ENCODE assay signal across 8 cellular contexts in the genomic region with DNA sequence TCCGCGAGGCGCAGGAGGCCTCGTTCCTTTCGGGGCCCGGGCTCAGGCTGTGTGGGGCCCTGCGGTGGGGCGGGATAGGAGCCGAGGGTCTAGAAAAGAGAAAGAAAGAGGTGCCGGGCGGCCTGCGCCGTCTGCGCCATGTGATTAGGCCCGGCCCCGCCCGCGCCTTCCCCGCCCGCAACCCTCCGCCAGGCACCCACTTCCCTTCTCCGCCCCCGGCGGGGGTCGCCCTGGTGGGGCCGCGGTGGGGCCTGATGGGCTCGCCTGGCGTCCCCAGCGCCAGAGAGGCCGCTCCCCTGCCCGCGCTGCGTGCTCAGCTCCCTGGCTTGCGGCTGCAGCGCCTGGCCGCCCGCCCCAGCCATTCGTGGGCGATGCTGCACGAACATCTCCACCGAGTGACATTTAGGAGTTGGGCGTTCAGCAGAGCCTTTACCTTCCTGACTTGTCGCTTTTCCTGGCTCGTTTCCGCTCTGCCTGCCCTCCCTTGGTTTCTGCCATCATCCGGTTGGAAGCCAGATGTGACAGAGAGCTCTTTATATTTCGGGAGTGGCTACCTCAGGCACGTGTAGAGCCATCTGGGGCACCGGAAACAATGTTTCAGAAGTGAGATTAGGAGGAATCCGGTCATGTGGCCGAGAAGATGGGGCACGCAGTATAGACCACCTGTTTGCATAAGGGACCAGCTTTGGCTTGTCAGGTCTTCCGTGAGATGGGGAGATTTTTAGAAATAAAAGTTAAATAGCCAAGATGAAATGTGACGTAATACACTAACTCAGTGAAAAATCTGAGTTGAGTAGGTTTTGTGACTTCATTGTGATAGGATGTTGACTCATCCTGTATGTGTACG. TPM values are rescaled to one million over a fixed set of nuclear protein-coding genes. Genes with fewer than 3 reads are reported as not detected.
DNase-seq lines count a peak whose midpoint lies in the region; ATAC-seq and TF ChIP-seq lines count a peak whose summit lies in the region.

No MANE protein-coding gene starts in this region.

- H3K36me3 Mint-ChIP-seq in chondrocyte (ENCODE audit: low read depth), result peaks cover 11% of the 10 kb centered on the region

- DNase-seq in AG04450 (ENCODE audit: low read depth, low spot score) (no peak), NCI-H446 treated with DMSO at 0.1 percent for 48 hours (lab: John Stamatoyannopoulos, UW) (peak; percentile 30), chondrocyte (ENCODE audit: low spot score) (no peak), left kidney (ENCODE audit: low read depth, low spot score) (peak; percentile 83)
- DNase-seq in activated CD4-positive, alpha-beta T cell treated with anti-CD3 and anti-CD28 coated beads for 1 hour, result peak; percentile 59
- DNase-seq in stimulated activated CD4-positive, alpha-beta T cell treated with anti-CD3 and anti-CD28 coated beads, Interleukin-2, amount 100 ng/mL, for 48 hours, result peak; percentile 58 to 60

- H3K27ac Mint-ChIP-seq in chondrocyte (ENCODE audit: unreplicated experiment), result peak overlapping the region; percentile 97

- H3K9me3 Mint-ChIP-seq in chondrocyte (ENCODE audit: low read depth), result no peaks in the 10 kb centered on the region

- no peaks in the 10 kb centered on the region for H3K27me3 ChIP-seq in AG04450 (ENCODE audit: control insufficient read depth, insufficient read depth, low read length)

- H3K4me3 ChIP-seq in AG04450 (ENCODE audit: low read depth, low read length), result peak overlapping the region; percentile 66

- peak; percentile 65 for ATAC-seq in GM18907 (IDR thresholded peaks at IDR 0.05; ENCODE audit: unreplicated experiment)
- peak; percentile 61 for ATAC-seq in HG03159 (IDR thresholded peaks at IDR 0.05; ENCODE audit: unreplicated experiment)

- peak overlapping the region; percentile 93 for H3K4me3 Mint-ChIP-seq in chondrocyte (ENCODE audit: unreplicated experiment)

- POLR2A ChIA-PET in AG04450 (lab: Yijun Ruan, JAX), result interaction anchor here (0.6 to 3.7 kb wide), 17 partner anchors 11 to 194 kb away, joined by 3 to 45 read pairs (median 6); no protein-coding TSS in a partner anchor

- no peaks in the 10 kb centered on the region for H3K27me3 Mint-ChIP-seq in chondrocyte (ENCODE audit: low read depth)

- H3K4me1 Mint-ChIP-seq in chondrocyte (ENCODE audit: low read depth), result peaks cover 33% of the 10 kb centered on the region

- peak overlapping the region; percentile 84 for H3K27ac ChIP-seq in AG04450 (ENCODE audit: low read depth, low read length)

- H3K9me3 ChIP-seq in AG04450 (ENCODE audit: control insufficient read depth, insufficient read depth, low read length), result no peaks in the 10 kb centered on the region

- TF ChIP-seq CTCF in AG04450 (IDR thresholded peaks at IDR 0.05; ENCODE audit: low read depth, low read length), result no peak
- peak; percentile 20 for TF ChIP-seq CTCF in chondrocyte (IDR thresholded peaks at IDR 0.05)

- CTCF ChIA-PET in AG04450 (lab: Charles Lee), result interaction anchor here (2.0 kb wide), 1 partner anchor 32 kb away, joined by 10 read pairs; no protein-coding TSS in a partner anchor

RNA-seq across cellular contexts. Expression of a gene that starts 1.1 kb away (rescaled TPM):
- 144 and 206 TPM in 2 replicates for polyA plus RNA-seq in AG04450 (2011; rRNA removed)
- polyA minus RNA-seq in AG04450 (2011; rRNA and poly(A)+ RNA removed), result 207 and 315 TPM in 2 replicates
- total RNA-seq in chondrocyte, result 234 to 330 TPM (median 245 TPM) in 3 replicates

Comparison
In these comparisons a context has a peak if more than half of its experiments do, and no peak if none do; other contexts are left out.
1. DNase-seq: peak in NCI-H446 treated with DMSO at 0.1 percent for 48 hours (single experiment), activated CD4-positive, alpha-beta T cell treated with anti-CD3 and anti-CD28 coated beads for 1 hour (single experiment), left kidney (single experiment) and stimulated activated CD4-positive, alpha-beta T cell treated with anti-CD3 and anti-CD28 coated beads, Interleukin-2, amount 100 ng/mL, for 48 hours (2 of 2); none in AG04450 (single experiment) and chondrocyte (single experiment).